In the genomic region with DNA sequence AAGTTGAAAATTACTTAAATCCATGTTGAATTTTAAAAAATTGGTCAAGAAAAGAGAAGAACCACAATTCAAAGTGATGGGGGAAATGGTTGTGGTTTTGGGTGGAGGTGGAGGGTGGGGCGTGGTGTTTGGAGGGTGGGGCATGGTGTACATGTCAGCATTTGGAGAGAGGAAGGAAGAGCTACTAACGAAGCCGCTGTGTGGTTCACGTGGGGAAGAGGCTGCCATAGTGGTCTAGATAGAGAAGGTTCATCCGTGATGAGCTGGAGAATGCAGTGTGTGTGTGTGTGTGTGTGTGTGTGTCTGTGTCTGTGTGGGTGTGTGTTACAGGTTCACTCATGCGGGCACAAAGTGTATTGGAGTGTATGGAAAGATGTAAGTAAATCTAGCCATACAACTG, we compare ENCODE assay signal across 8 cellular contexts. TPM values are rescaled to one million over a fixed set of nuclear protein-coding genes. Genes with fewer than 3 reads are reported as not detected.
DNase-seq lines count a peak whose midpoint lies in the region; ATAC-seq, FAIRE-seq and TF ChIP-seq lines count a peak whose summit lies in the region.

No MANE protein-coding gene starts in this region.

- H3K79me2 ChIP-seq in HCT116 (ENCODE audit: insufficient read depth, low read length), result no peaks in the 10 kb centered on the region

- TF ChIP-seq POLR2A in HCT116 (IDR thresholded peaks at IDR 0.05; ENCODE audit: borderline replicate concordance, extremely low read depth, insufficient read depth, insufficient read length), result no peak
- TF ChIP-seq POLR2A in erythroblast (IDR thresholded peaks at IDR 0.05; ENCODE audit: low read length), result no peak

- intact Hi-C loops in HCT116 (cut with micrococcal nuclease), result no loop called here

- no peaks in the 10 kb centered on the region for H4K20me1 ChIP-seq in HCT116 (ENCODE audit: insufficient read depth)

- no peaks in the 10 kb centered on the region for H3K9me3 ChIP-seq in HCT116 (ENCODE audit: control insufficient read depth in 1 of 2, insufficient read depth in 1 of 2, low read depth in 1 of 2, low read length in 2 of 2)

- H2AFZ ChIP-seq in HCT116 (ENCODE audit: low read depth, low read length, poor library complexity, severe bottlenecking), result peak overlapping the region; percentile 93

- no peaks in the 10 kb centered on the region for H3K27me3 ChIP-seq in HCT116 (ENCODE audit: insufficient read depth, low read length)

- ATAC-seq in HCT116 (peak; percentile 76), omental fat pad (ENCODE audit: low FRiP score) (no peak)

- H3K36me3 ChIP-seq in HCT116 (ENCODE audit: control insufficient read depth in 1 of 2, insufficient read depth in 2 of 2, low read length in 2 of 2), result no peaks in the 10 kb centered on the region

- H3K4me3 ChIP-seq in HCT116 (replicated peaks in 1 of 2; ENCODE audit: low read depth in 1 of 2, low read length in 2 of 2), result no peak overlapping the region

- RAD21 ChIA-PET in HCT116 (lab: Charles Lee; ENCODE audit: low non-redundant PET in 1 of 2, low total read pairs in 2 of 2, uncharacterized antibody in 2 of 2, unreplicated experiment in 2 of 2), result no interaction called here

- no peak overlapping the region for H3K27ac ChIP-seq in HCT116 (ENCODE audit: low read depth, low read length)

- H3K4me2 ChIP-seq in HCT116 (ENCODE audit: low read length), result peak overlapping the region; percentile 33

- no peak for FAIRE-seq in D721Med (lab: Jason Lieb, UNC)

- no TSS peak for BruUV-seq in HCT116 (replicated peaks; lab: Mats Ljungman, UMichigan)

- DNase-seq in HCT116 (ENCODE audit: low read depth, low spot score) (no peak), erythroblast (lab: John Stamatoyannopoulos, UW) (peak; percentile 72 to 77), H4 (ENCODE audit: low spot score) (no peak), D721Med (ENCODE audit: insufficient read length, low spot score) (no peak), omental fat pad (ENCODE audit: low spot score) (no peak), iPS-NIHi11 (ENCODE audit: low spot score) (no peak)
- DNase-seq in activated CD4-positive, CD25-positive, alpha-beta regulatory T cell treated with anti-CD3 and anti-CD28 coated beads, Interleukin-2, amount 50 U/mL, for 16 hours (ENCODE audit: low read depth, low spot score), result peak; percentile 34
- DNase-seq in stimulated activated CD8-positive, alpha-beta memory T cell treated with anti-CD3 and anti-CD28 coated beads, Interleukin-4, amount 100 ng/mL, for 1 hour (ENCODE audit: low read depth in 2 of 2, low spot score in 1 of 2), result peak; percentile 32 to 52

- POLR2A ChIA-PET in HCT116 (lab: Charles Lee), result interaction anchor here (1.9 kb wide), 1 partner anchor 26 kb away, joined by 11 read pairs; no protein-coding TSS in a partner anchor

- H3K9ac ChIP-seq in HCT116 (ENCODE audit: low read length), result no peak overlapping the region

- TF ChIP-seq RAD21 in HCT116 (IDR thresholded peaks at IDR 0.05; ENCODE audit: low read depth), result no peak

- H3K9me2 ChIP-seq in HCT116 (ENCODE audit: insufficient read depth), result no peaks in the 10 kb centered on the region

- CTCF ChIA-PET in HCT116 (lab: Charles Lee), result interaction anchor here (1.2 kb wide), 1 partner anchor 52 kb away, joined by 3 read pairs; no protein-coding TSS in a partner anchor

- TF ChIP-seq CTCF in HCT116 (IDR thresholded peaks at IDR 0.05 in 2 of 3, conservative IDR thresholded peaks at IDR 0.05 in 1 of 3; ENCODE audit: borderline replicate concordance in 1 of 3, insufficient read depth in 1 of 3, low read depth in 2 of 3, low read length in 2 of 3) (no peak), D721Med (IDR thresholded peaks at IDR 0.05; ENCODE audit: insufficient read depth, missing control alignments) (no peak), omental fat pad (IDR thresholded peaks at IDR 0.05) (no peak)

- peaks cover 0 to 30% of the 10 kb centered on the region in 2 experiments; a peak in 3 of 4 replicates for H3K4me1 ChIP-seq in HCT116 (ENCODE audit: control insufficient read depth in 1 of 2, insufficient read depth in 2 of 2, low read length in 2 of 2)

TF ChIP-seq in HCT116, 20 proteins besides CTCF, POLR2A, EP300 and RAD21:
- TF ChIP-seq SRF (IDR thresholded peaks at IDR 0.05; ENCODE audit: low read depth) (no peak), POLR2AphosphoS5 (IDR thresholded peaks at IDR 0.05; ENCODE audit: low read depth, low read length) (no peak), ZNF274 (IDR thresholded peaks at IDR 0.05; ENCODE audit: low read depth, low read length) (no peak), ELF1 (IDR thresholded peaks at IDR 0.05; ENCODE audit: borderline replicate concordance, low read depth) (no peak), EGR1 (IDR thresholded peaks at IDR 0.05; ENCODE audit: low read depth) (no peak), JUND (IDR thresholded peaks at IDR 0.05) (no peak)
- TF ChIP-seq, protein P1, sequence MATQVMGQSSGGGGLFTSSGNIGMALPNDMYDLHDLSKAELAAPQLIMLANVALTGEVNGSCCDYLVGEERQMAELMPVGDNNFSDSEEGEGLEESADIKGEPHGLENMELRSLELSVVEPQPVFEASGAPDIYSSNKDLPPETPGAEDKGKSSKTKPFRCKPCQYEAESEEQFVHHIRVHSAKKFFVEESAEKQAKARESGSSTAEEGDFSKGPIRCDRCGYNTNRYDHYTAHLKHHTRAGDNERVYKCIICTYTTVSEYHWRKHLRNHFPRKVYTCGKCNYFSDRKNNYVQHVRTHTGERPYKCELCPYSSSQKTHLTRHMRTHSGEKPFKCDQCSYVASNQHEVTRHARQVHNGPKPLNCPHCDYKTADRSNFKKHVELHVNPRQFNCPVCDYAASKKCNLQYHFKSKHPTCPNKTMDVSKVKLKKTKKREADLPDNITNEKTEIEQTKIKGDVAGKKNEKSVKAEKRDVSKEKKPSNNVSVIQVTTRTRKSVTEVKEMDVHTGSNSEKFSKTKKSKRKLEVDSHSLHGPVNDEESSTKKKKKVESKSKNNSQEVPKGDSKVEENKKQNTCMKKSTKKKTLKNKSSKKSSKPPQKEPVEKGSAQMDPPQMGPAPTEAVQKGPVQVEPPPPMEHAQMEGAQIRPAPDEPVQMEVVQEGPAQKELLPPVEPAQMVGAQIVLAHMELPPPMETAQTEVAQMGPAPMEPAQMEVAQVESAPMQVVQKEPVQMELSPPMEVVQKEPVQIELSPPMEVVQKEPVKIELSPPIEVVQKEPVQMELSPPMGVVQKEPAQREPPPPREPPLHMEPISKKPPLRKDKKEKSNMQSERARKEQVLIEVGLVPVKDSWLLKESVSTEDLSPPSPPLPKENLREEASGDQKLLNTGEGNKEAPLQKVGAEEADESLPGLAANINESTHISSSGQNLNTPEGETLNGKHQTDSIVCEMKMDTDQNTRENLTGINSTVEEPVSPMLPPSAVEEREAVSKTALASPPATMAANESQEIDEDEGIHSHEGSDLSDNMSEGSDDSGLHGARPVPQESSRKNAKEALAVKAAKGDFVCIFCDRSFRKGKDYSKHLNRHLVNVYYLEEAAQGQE (IDR thresholded peaks at IDR 0.05; ENCODE audit: low read depth), result no peak
- TF ChIP-seq, protein P2, sequence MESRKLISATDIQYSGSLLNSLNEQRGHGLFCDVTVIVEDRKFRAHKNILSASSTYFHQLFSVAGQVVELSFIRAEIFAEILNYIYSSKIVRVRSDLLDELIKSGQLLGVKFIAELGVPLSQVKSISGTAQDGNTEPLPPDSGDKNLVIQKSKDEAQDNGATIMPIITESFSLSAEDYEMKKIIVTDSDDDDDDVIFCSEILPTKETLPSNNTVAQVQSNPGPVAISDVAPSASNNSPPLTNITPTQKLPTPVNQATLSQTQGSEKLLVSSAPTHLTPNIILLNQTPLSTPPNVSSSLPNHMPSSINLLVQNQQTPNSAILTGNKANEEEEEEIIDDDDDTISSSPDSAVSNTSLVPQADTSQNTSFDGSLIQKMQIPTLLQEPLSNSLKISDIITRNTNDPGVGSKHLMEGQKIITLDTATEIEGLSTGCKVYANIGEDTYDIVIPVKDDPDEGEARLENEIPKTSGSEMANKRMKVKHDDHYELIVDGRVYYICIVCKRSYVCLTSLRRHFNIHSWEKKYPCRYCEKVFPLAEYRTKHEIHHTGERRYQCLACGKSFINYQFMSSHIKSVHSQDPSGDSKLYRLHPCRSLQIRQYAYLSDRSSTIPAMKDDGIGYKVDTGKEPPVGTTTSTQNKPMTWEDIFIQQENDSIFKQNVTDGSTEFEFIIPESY (IDR thresholded peaks at IDR 0.05; ENCODE audit: extremely low read depth, insufficient replicate concordance, low read length), result no peak
TF ChIP-seq in HCT116: peak in this region for 0.

RNA-seq across cellular contexts. Expression of a gene that starts 6.1 kb away (rescaled TPM):
- total RNA-seq in HCT116 (2021; ENCODE audit: unreplicated experiment), result 106 TPM
- 42.1 and 51.9 TPM in 2 replicates for polyA plus RNA-seq in HCT116 (2012)
- 47.1 and 53.0 TPM in 2 replicates for total RNA-seq in H4 (2014; rRNA removed; shearing (Covaris generic))
- 100 to 1,000 TPM in 1 of 4 donors, 10 to 100 TPM in 3; 69.1 to 109 (median 90.1) TPM for total RNA-seq in omental fat pad

Comparison
In these comparisons a context has a peak if more than half of its experiments do, and no peak if none do; other contexts are left out.
1. DNase-seq: peak in activated CD4-positive, CD25-positive, alpha-beta regulatory T cell treated with anti-CD3 and anti-CD28 coated beads, Interleukin-2, amount 50 U/mL, for 16 hours (single experiment), erythroblast (2 of 2) and stimulated activated CD8-positive, alpha-beta memory T cell treated with anti-CD3 and anti-CD28 coated beads, Interleukin-4, amount 100 ng/mL, for 1 hour (2 of 2); none in HCT116 (single experiment), H4 (single experiment), D721Med (single experiment), omental fat pad (single experiment) and iPS-NIHi11 (single experiment).